ENCODE assay signal across 1 cellular context in the genomic region with DNA sequence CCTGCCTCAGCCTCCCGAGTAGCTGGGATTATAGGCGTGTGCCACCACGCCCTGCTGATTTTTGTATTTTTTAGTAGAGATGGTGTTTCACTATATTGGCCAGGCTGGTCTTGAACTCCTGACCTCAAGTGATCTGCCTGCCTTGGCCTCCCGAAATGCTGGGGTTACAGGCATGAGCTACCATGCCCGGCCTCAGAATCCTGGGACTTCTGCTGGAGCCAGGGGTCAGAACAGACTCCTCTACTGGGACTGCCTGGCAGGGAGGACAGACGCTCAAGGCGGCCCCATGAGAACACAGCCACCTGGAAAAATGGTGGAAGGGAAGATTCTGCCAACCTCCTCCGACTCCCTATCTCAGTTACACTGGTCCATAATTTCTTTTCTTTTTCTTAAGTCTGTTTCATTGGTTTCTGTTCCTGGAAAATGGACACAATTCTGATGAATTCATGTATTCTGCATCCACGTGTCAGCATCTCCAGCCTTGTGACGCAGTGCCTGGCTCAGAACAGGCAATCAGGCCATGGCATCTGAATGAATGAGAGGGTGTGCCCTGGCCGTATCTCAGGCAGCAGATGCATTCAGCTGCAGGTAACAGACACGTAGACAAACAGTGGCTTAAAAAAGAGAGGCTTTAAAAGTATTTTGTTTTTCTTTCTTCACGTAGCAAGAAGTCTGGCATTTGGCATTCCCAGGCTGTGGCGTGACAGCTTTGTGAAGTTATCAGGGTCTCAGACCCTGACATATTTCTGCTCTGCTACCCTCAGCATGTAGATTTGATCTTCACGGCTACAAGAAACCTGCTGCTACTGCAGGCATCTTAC.
TF ChIP-seq lines count a peak whose summit lies in the region.

No MANE protein-coding gene starts in this region.

TF ChIP-seq in K562, 482 proteins besides CTCF, POLR2A, EP300 and RAD21:
- TF ChIP-seq BHLHE40 (IDR thresholded peaks at IDR 0.05; ENCODE audit: low read length): peak; percentile 13; the same call in 1 of the 2 replicates
- peak; percentile 72 for TF ChIP-seq ARID1B (IDR thresholded peaks at IDR 0.05)
- no peak for TF ChIP-seq GTF2A2 (tag; IDR thresholded peaks at IDR 0.05)
- TF ChIP-seq CREM (IDR thresholded peaks at IDR 0.05; ENCODE audit: low read depth): peak; percentile 44; the same call in 1 of the 2 replicates
- TF ChIP-seq NCOR1 (IDR thresholded peaks at IDR 0.05): peak; percentile 65
- TF ChIP-seq CBFA2T3 (IDR thresholded peaks at IDR 0.05): peak; percentile 77
- TF ChIP-seq, protein P1, sequence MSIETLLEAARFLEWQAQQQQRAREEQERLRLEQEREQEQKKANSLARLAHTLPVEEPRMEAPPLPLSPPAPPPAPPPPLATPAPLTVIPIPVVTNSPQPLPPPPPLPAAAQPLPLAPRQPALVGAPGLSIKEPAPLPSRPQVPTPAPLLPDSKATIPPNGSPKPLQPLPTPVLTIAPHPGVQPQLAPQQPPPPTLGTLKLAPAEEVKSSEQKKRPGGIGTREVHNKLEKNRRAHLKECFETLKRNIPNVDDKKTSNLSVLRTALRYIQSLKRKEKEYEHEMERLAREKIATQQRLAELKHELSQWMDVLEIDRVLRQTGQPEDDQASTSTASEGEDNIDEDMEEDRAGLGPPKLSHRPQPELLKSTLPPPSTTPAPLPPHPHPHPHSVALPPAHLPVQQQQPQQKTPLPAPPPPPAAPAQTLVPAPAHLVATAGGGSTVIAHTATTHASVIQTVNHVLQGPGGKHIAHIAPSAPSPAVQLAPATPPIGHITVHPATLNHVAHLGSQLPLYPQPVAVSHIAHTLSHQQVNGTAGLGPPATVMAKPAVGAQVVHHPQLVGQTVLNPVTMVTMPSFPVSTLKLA (conservative IDR thresholded peaks at IDR 0.05): peak in 1 of 2 experiments; percentile 70; a peak in 2 of 4 replicates
- peak; percentile 53; the same call in 1 of the 2 replicates for TF ChIP-seq GATA2 (CRISPR knock-in tag; IDR thresholded peaks at IDR 0.05)
- peak; percentile 50; the same call in 1 of the 2 replicates for TF ChIP-seq MYC (IDR thresholded peaks at IDR 0.05; ENCODE audit: low read depth, low read length)
- TF ChIP-seq MYC (CRISPR knock-in tag; IDR thresholded peaks at IDR 0.05; ENCODE audit: borderline replicate concordance, low read depth): no peak
- 0 out of 2 replicates have a peak, but pooled peaks have one; percentile 21 for TF ChIP-seq ZNF766 (CRISPR knock-in tag; conservative IDR thresholded peaks at IDR 0.05)
- TF ChIP-seq KLF1 (tag; IDR thresholded peaks at IDR 0.05): 0 out of 2 replicates have a peak, but pooled peaks have one; percentile 18
- TF ChIP-seq ATF1 (CRISPR knock-in tag; IDR thresholded peaks at IDR 0.05): no peak
- TF ChIP-seq ATF1 (tag; IDR thresholded peaks at IDR 0.05): peak; percentile 60
- no peak for TF ChIP-seq U2AF1 (optimal IDR thresholded peaks at IDR 0.05; ENCODE audit: low read depth, low read length)
- TF ChIP-seq DPF2 (IDR thresholded peaks at IDR 0.05): peak; percentile 15; the same call in 1 of the 2 replicates
- TF ChIP-seq, protein P2, sequence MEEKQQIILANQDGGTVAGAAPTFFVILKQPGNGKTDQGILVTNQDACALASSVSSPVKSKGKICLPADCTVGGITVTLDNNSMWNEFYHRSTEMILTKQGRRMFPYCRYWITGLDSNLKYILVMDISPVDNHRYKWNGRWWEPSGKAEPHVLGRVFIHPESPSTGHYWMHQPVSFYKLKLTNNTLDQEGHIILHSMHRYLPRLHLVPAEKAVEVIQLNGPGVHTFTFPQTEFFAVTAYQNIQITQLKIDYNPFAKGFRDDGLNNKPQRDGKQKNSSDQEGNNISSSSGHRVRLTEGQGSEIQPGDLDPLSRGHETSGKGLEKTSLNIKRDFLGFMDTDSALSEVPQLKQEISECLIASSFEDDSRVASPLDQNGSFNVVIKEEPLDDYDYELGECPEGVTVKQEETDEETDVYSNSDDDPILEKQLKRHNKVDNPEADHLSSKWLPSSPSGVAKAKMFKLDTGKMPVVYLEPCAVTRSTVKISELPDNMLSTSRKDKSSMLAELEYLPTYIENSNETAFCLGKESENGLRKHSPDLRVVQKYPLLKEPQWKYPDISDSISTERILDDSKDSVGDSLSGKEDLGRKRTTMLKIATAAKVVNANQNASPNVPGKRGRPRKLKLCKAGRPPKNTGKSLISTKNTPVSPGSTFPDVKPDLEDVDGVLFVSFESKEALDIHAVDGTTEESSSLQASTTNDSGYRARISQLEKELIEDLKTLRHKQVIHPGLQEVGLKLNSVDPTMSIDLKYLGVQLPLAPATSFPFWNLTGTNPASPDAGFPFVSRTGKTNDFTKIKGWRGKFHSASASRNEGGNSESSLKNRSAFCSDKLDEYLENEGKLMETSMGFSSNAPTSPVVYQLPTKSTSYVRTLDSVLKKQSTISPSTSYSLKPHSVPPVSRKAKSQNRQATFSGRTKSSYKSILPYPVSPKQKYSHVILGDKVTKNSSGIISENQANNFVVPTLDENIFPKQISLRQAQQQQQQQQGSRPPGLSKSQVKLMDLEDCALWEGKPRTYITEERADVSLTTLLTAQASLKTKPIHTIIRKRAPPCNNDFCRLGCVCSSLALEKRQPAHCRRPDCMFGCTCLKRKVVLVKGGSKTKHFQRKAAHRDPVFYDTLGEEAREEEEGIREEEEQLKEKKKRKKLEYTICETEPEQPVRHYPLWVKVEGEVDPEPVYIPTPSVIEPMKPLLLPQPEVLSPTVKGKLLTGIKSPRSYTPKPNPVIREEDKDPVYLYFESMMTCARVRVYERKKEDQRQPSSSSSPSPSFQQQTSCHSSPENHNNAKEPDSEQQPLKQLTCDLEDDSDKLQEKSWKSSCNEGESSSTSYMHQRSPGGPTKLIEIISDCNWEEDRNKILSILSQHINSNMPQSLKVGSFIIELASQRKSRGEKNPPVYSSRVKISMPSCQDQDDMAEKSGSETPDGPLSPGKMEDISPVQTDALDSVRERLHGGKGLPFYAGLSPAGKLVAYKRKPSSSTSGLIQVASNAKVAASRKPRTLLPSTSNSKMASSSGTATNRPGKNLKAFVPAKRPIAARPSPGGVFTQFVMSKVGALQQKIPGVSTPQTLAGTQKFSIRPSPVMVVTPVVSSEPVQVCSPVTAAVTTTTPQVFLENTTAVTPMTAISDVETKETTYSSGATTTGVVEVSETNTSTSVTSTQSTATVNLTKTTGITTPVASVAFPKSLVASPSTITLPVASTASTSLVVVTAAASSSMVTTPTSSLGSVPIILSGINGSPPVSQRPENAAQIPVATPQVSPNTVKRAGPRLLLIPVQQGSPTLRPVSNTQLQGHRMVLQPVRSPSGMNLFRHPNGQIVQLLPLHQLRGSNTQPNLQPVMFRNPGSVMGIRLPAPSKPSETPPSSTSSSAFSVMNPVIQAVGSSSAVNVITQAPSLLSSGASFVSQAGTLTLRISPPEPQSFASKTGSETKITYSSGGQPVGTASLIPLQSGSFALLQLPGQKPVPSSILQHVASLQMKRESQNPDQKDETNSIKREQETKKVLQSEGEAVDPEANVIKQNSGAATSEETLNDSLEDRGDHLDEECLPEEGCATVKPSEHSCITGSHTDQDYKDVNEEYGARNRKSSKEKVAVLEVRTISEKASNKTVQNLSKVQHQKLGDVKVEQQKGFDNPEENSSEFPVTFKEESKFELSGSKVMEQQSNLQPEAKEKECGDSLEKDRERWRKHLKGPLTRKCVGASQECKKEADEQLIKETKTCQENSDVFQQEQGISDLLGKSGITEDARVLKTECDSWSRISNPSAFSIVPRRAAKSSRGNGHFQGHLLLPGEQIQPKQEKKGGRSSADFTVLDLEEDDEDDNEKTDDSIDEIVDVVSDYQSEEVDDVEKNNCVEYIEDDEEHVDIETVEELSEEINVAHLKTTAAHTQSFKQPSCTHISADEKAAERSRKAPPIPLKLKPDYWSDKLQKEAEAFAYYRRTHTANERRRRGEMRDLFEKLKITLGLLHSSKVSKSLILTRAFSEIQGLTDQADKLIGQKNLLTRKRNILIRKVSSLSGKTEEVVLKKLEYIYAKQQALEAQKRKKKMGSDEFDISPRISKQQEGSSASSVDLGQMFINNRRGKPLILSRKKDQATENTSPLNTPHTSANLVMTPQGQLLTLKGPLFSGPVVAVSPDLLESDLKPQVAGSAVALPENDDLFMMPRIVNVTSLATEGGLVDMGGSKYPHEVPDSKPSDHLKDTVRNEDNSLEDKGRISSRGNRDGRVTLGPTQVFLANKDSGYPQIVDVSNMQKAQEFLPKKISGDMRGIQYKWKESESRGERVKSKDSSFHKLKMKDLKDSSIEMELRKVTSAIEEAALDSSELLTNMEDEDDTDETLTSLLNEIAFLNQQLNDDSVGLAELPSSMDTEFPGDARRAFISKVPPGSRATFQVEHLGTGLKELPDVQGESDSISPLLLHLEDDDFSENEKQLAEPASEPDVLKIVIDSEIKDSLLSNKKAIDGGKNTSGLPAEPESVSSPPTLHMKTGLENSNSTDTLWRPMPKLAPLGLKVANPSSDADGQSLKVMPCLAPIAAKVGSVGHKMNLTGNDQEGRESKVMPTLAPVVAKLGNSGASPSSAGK (IDR thresholded peaks at IDR 0.05): peak; percentile 40
- TF ChIP-seq TAL1 (IDR thresholded peaks at IDR 0.05): peak; percentile 67
- TF ChIP-seq CBFA2T2 (conservative IDR thresholded peaks at IDR 0.05): peak; percentile 54
- TF ChIP-seq CBX2 (IDR thresholded peaks at IDR 0.05; ENCODE audit: insufficient read depth, low read length, poor library complexity, severe bottlenecking): no peak
- TF ChIP-seq, protein P3, sequence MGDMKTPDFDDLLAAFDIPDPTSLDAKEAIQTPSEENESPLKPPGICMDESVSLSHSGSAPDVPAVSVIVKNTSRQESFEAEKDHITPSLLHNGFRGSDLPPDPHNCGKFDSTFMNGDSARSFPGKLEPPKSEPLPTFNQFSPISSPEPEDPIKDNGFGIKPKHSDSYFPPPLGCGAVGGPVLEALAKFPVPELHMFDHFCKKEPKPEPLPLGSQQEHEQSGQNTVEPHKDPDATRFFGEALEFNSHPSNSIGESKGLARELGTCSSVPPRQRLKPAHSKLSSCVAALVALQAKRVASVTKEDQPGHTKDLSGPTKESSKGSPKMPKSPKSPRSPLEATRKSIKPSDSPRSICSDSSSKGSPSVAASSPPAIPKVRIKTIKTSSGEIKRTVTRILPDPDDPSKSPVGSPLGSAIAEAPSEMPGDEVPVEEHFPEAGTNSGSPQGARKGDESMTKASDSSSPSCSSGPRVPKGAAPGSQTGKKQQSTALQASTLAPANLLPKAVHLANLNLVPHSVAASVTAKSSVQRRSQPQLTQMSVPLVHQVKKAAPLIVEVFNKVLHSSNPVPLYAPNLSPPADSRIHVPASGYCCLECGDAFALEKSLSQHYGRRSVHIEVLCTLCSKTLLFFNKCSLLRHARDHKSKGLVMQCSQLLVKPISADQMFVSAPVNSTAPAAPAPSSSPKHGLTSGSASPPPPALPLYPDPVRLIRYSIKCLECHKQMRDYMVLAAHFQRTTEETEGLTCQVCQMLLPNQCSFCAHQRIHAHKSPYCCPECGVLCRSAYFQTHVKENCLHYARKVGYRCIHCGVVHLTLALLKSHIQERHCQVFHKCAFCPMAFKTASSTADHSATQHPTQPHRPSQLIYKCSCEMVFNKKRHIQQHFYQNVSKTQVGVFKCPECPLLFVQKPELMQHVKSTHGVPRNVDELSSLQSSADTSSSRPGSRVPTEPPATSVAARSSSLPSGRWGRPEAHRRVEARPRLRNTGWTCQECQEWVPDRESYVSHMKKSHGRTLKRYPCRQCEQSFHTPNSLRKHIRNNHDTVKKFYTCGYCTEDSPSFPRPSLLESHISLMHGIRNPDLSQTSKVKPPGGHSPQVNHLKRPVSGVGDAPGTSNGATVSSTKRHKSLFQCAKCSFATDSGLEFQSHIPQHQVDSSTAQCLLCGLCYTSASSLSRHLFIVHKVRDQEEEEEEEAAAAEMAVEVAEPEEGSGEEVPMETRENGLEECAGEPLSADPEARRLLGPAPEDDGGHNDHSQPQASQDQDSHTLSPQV (IDR thresholded peaks at IDR 0.05): 0 out of 2 replicates have a peak, but pooled peaks have one; percentile 51
- peak; percentile 54; the same call in 1 of the 2 replicates for TF ChIP-seq TEAD4 (IDR thresholded peaks at IDR 0.05; ENCODE audit: low read length)
- no peak for TF ChIP-seq TEAD4 (CRISPR knock-in tag; IDR thresholded peaks at IDR 0.05; ENCODE audit: borderline replicate concordance)
- TF ChIP-seq SMAD3 (CRISPR knock-in tag; conservative IDR thresholded peaks at IDR 0.05): no peak
- no peak for TF ChIP-seq RBM25 (IDR thresholded peaks at IDR 0.05; ENCODE audit: low read depth, low read length, severe bottlenecking)
- TF ChIP-seq ARNT (IDR thresholded peaks at IDR 0.05): no peak
- TF ChIP-seq SOX6 (IDR thresholded peaks at IDR 0.05): 0 out of 2 replicates have a peak, but pooled peaks have one; percentile 21
- TF ChIP-seq TCF3 (CRISPR knock-in tag; IDR thresholded peaks at IDR 0.05): peak; percentile 74
- TF ChIP-seq, protein P4, sequence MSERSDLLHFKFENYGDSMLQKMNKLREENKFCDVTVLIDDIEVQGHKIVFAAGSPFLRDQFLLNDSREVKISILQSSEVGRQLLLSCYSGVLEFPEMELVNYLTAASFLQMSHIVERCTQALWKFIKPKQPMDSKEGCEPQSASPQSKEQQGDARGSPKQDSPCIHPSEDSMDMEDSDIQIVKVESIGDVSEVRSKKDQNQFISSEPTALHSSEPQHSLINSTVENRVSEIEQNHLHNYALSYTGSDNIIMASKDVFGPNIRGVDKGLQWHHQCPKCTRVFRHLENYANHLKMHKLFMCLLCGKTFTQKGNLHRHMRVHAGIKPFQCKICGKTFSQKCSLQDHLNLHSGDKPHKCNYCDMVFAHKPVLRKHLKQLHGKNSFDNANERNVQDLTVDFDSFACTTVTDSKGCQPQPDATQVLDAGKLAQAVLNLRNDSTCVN (CRISPR knock-in tag; IDR thresholded peaks at IDR 0.05): no peak
- no peak for TF ChIP-seq XRCC4 (IDR thresholded peaks at IDR 0.05; ENCODE audit: extremely low read depth, insufficient read depth, insufficient read length)
